In genomic region chr2:207710814-207711740, GRCh38 we compare ENCODE assay signal across 8 cellular contexts. TPM values are rescaled to one million over a fixed set of nuclear protein-coding genes. Genes with fewer than 3 reads are reported as not detected.
DNase-seq lines count a peak whose midpoint lies in the region; ATAC-seq, FAIRE-seq and TF ChIP-seq lines count a peak whose summit lies in the region.

CCNYL1 (plus strand) TSS chr2:207711640; CDS start chr2:207711897, 257 bp downstream.

- 0 to 1% (median 0%) methylated on average over 55 to 60 of the region's 60 CpGs for WGBS in psoas muscle, 3 donors

- H3K36me3 Mint-ChIP-seq in T-helper 17 cell (ENCODE audit: low read depth), result peaks cover 4% of the 10 kb centered on the region

- H3K36me3 ChIP-seq in ascending aorta, result no peaks in the 10 kb centered on the region
- H3K36me3 ChIP-seq in right atrium auricular region, result no peaks in the 10 kb centered on the region
- H3K36me3 ChIP-seq in psoas muscle (ENCODE audit: insufficient read depth in 1 of 2, low read depth in 1 of 2), result no peaks in the 10 kb centered on the region

- in situ Hi-C loops in GM13977 (cut with MboI; ENCODE audit: low pct_unique_long_range_greater_than_20kb, low sequenced_read_pairs, unreplicated experiment), result no loop called here

- FAIRE-seq in urothelium cell line (lab: Jason Lieb, UNC), result peak; percentile 93

- no peaks in the 10 kb centered on the region for H3K27me3 ChIP-seq in ascending aorta
- H3K27me3 ChIP-seq in right atrium auricular region, result no peaks in the 10 kb centered on the region
- H3K27me3 ChIP-seq in psoas muscle (ENCODE audit: insufficient read depth in 3 of 3, low read length in 2 of 3), result no peaks in the 10 kb centered on the region

- H3K4me1 ChIP-seq in ascending aorta, result peaks cover 0 to 6% of the 10 kb centered on the region in 2 donors
- H3K4me1 ChIP-seq in right atrium auricular region, result peaks cover 0 to 19% of the 10 kb centered on the region in 2 donors
- H3K4me1 ChIP-seq in psoas muscle, result peaks cover 14% of the 10 kb centered on the region

- peak within 1 kb of the TSS; percentile 75 to 92 for H3K4me3 ChIP-seq in ascending aorta
- peak within 1 kb of the TSS; percentile 83 to 97 for H3K4me3 ChIP-seq in right atrium auricular region
- H3K4me3 ChIP-seq in psoas muscle, result peak within 1 kb of the TSS; percentile 86

- ATAC-seq in HG02884 (IDR thresholded peaks at IDR 0.05; ENCODE audit: unreplicated experiment) (peak; percentile 94), T-helper 17 cell (peak; percentile 98), psoas muscle (peak; percentile 99 to 100 (median 100))

- peaks cover 21% of the 10 kb centered on the region for H3K4me1 Mint-ChIP-seq in T-helper 17 cell

- H3K27ac Mint-ChIP-seq in T-helper 17 cell, result peak within 1 kb of the TSS; percentile 92

- TF ChIP-seq CTCF in GM13977 (IDR thresholded peaks at IDR 0.05; ENCODE audit: extremely low read depth, insufficient read depth, missing control alignments), result no peak
- peak; percentile 17 to 55 (median 17) for TF ChIP-seq CTCF in ascending aorta (IDR thresholded peaks at IDR 0.05)
- peak in 1 of 2 donors; percentile 20 for TF ChIP-seq CTCF in right atrium auricular region (IDR thresholded peaks at IDR 0.05)
- TF ChIP-seq CTCF in psoas muscle (IDR thresholded peaks at IDR 0.05), result peak; percentile 32

- no peaks in the 10 kb centered on the region for H3K9me3 ChIP-seq in T-helper 17 cell (ENCODE audit: control insufficient read depth, low read length, poor library complexity, severe bottlenecking)
- no peaks in the 10 kb centered on the region for H3K9me3 ChIP-seq in ascending aorta
- H3K9me3 ChIP-seq in right atrium auricular region, result no peaks in the 10 kb centered on the region
- H3K9me3 ChIP-seq in psoas muscle, result no peaks in the 10 kb centered on the region

- DNase-seq in GM13977 (ENCODE audit: low spot score) (peak; percentile 99), NCI-H1694 (lab: John Stamatoyannopoulos, UW) (peak; percentile 98), T-helper 17 cell (peak; percentile 97 to 98 (median 98)), ascending aorta (ENCODE audit: low spot score in 2 of 2) (peak; percentile 95 to 99), right atrium auricular region (ENCODE audit: low spot score) (peak; percentile 99), psoas muscle (peak; percentile 98 to 100), urothelium cell line (ENCODE audit: low spot score) (peak; percentile 100)

- peak within 1 kb of the TSS; percentile 99 for H3K4me3 Mint-ChIP-seq in T-helper 17 cell

- intact Hi-C loops in ascending aorta (cut with DNase I), result loop anchor here (1.0 to 5.0 kb wide), 8 partner anchors 58 to 1811 kb away; partner anchors contain the start of genes CREB1, FASTKD2, FZD5 and KLF7
- intact Hi-C loops in psoas muscle (cut with DNase I), result loop anchor here (2.0 to 10.0 kb wide), 4 partner anchors 84 to 179 kb away; partner anchors contain the start of gene METTL21A (in 2 of the 2)

- H3K27ac ChIP-seq in ascending aorta, result peak within 1 kb of the TSS; percentile 88 to 90
- peak within 1 kb of the TSS; percentile 84 to 91 for H3K27ac ChIP-seq in right atrium auricular region
- peak within 1 kb of the TSS; percentile 87 for H3K27ac ChIP-seq in psoas muscle

- no peaks in the 10 kb centered on the region for H3K27me3 Mint-ChIP-seq in T-helper 17 cell

RNA-seq across cellular contexts. Expression of gene CCNYL1, which starts in this region (rescaled TPM):
- 10 to 100 TPM; 12.1 to 14.3 TPM for total RNA-seq in T-helper 17 cell
- 12.3 TPM for total RNA-seq in ascending aorta
- 10 to 100 TPM in 1 of 2 donors, 1 to 10 TPM in 1; 6.2 to 10.2 TPM for total RNA-seq in right atrium auricular region
- 1 to 10 TPM; 6.8 to 9.7 (median 7.6) TPM for total RNA-seq in psoas muscle
- 10 to 100 TPM in 1 of 3 donors, 1 to 10 TPM in 2; 6.1 to 15.7 (median 8.5) TPM for polyA plus RNA-seq in psoas muscle

Comparison
In these comparisons a context has a peak if more than half of its experiments do, and no peak if none do; other contexts are left out.
1. Peak in every context shown above with its lines: DNase-seq, ATAC-seq, H3K4me3 ChIP-seq and H3K27ac ChIP-seq.